ENCODE assay signal across 15 cellular contexts in genomic region chr14:61435563-61436337, GRCh38.
A peak's percentile ranks its signal among the peaks of the same experiment; 100 is the strongest.
DNase-seq lines count a peak whose midpoint lies in the region; ATAC-seq and FAIRE-seq lines count a peak whose summit lies in the region.
"Had no signal": no experiment of that assay in that cellular context is flagged by ENCODE, and none has a peak within 500 bp of the region (broad histone marks: within the 10 kb centered on the region; RNA-seq: fewer than 3 reads in every experiment).

No MANE protein-coding gene starts in this region.

- CTCF ChIA-PET in activated naive CD4-positive, alpha-beta T cell treated with anti-CD3 and anti-CD28 coated beads, Interleukin-2, amount 10 ng/mL, durations not matched to agents 7 days and 5 days (lab: Charles Lee): no interaction called here

- no peak for ATAC-seq in activated naive CD8-positive, alpha-beta T cell treated with anti-CD3 and anti-CD28 coated beads, Interleukin-2, amount 10 ng/mL, durations not matched to agents 7 days and 5 days (ENCODE audit: low read depth)
- ATAC-seq: lower lobe of right lung had no signal

- H3K36me3 Mint-ChIP-seq in activated naive CD4-positive, alpha-beta T cell treated with anti-CD3 and anti-CD28 coated beads, Interleukin-2, amount 10 ng/mL, durations not matched to agents 7 days and 5 days: peaks cover 52% of the 10 kb centered on the region
- H3K36me3 Mint-ChIP-seq in activated naive CD8-positive, alpha-beta T cell treated with anti-CD3 and anti-CD28 coated beads, Interleukin-2, amount 10 ng/mL, durations not matched to agents 7 days and 5 days: peaks cover 31% of the 10 kb centered on the region
- H3K36me3 Mint-ChIP-seq in immature natural killer cell: peaks cover 0 to 10% (median 7%) of the 10 kb centered on the region in 3 donors
- H3K36me3 Mint-ChIP-seq: neural progenitor cell had no signal

- FAIRE-seq in urothelium cell line (lab: Jason Lieb, UNC): peak; percentile 46

- no peak overlapping the region for H3K4me3 Mint-ChIP-seq in activated naive CD4-positive, alpha-beta T cell treated with anti-CD3 and anti-CD28 coated beads, Interleukin-2, amount 10 ng/mL, durations not matched to agents 7 days and 5 days
- peak overlapping the region; percentile 3 for H3K4me3 Mint-ChIP-seq in activated naive CD8-positive, alpha-beta T cell treated with anti-CD3 and anti-CD28 coated beads, Interleukin-2, amount 10 ng/mL, durations not matched to agents 7 days and 5 days
- H3K4me3 Mint-ChIP-seq in immature natural killer cell: peak overlapping the region; percentile 1 to 39 (median 7)
- H3K4me3 Mint-ChIP-seq: neural progenitor cell had no signal

- no peak for DNase-seq in activated naive CD4-positive, alpha-beta T cell treated with anti-CD3 and anti-CD28 coated beads, Interleukin-2, amount 10 ng/mL, durations not matched to agents 7 days and 5 days
- DNase-seq in activated naive CD4-positive, alpha-beta T cell treated with anti-CD3 and anti-CD28 coated beads, Interleukin-2, amount 50 U/mL, for 16 hours: no peak
- DNase-seq in activated naive CD8-positive, alpha-beta T cell treated with anti-CD3 and anti-CD28 coated beads, Interleukin-2, amount 10 ng/mL, durations not matched to agents 7 days and 5 days: no peak
- DNase-seq in immature natural killer cell (no peak), urothelium cell line (ENCODE audit: low spot score) (no peak), nucleus accumbens (lab: John Stamatoyannopoulos, UW) (no peak)
- no peak for DNase-seq in stimulated activated naive CD4-positive, alpha-beta T cell treated with Interleukin-2 at 50 U/mL for 16 hours (lab: John Stamatoyannopoulos, UW)
- no peak for DNase-seq in central memory CD4-positive, alpha-beta T cell
- DNase-seq: activated CD4-positive, alpha-beta T cell treated with anti-CD3 and anti-CD28 coated beads, Interleukin-2, amount 50 U/mL, for 48 hours; lower lobe of right lung; MM.1S; NCI-H2081 treated with DMSO at 0.1 percent for 48 hours; NCI-H82; T1000 had no signal

- H3K9me3 Mint-ChIP-seq in activated naive CD4-positive, alpha-beta T cell treated with anti-CD3 and anti-CD28 coated beads, Interleukin-2, amount 10 ng/mL, durations not matched to agents 7 days and 5 days: no peaks in the 10 kb centered on the region
- H3K9me3 Mint-ChIP-seq in activated naive CD8-positive, alpha-beta T cell treated with anti-CD3 and anti-CD28 coated beads, Interleukin-2, amount 10 ng/mL, durations not matched to agents 7 days and 5 days: no peaks in the 10 kb centered on the region
- no peaks in the 10 kb centered on the region for H3K9me3 Mint-ChIP-seq in immature natural killer cell
- H3K9me3 Mint-ChIP-seq: neural progenitor cell had no signal

- peaks cover 92% of the 10 kb centered on the region for H3K4me1 Mint-ChIP-seq in activated naive CD4-positive, alpha-beta T cell treated with anti-CD3 and anti-CD28 coated beads, Interleukin-2, amount 10 ng/mL, durations not matched to agents 7 days and 5 days
- H3K4me1 Mint-ChIP-seq in activated naive CD8-positive, alpha-beta T cell treated with anti-CD3 and anti-CD28 coated beads, Interleukin-2, amount 10 ng/mL, durations not matched to agents 7 days and 5 days: peaks cover 84% of the 10 kb centered on the region
- peaks cover 97 to 98% of the 10 kb centered on the region in 2 donors for H3K4me1 Mint-ChIP-seq in immature natural killer cell

- POLR2A ChIA-PET in activated naive CD8-positive, alpha-beta T cell treated with anti-CD3 and anti-CD28 coated beads, Interleukin-2, amount 10 ng/mL, durations not matched to agents 7 days and 5 days (lab: Charles Lee): interaction anchor here (2.4 kb wide), 1 partner anchor 114 kb away, joined by 6 read pairs; the partner anchor contains the start of gene PRKCH

- no peaks in the 10 kb centered on the region for H3K27me3 Mint-ChIP-seq in activated naive CD4-positive, alpha-beta T cell treated with anti-CD3 and anti-CD28 coated beads, Interleukin-2, amount 10 ng/mL, durations not matched to agents 7 days and 5 days
- H3K27me3 Mint-ChIP-seq in activated naive CD8-positive, alpha-beta T cell treated with anti-CD3 and anti-CD28 coated beads, Interleukin-2, amount 10 ng/mL, durations not matched to agents 7 days and 5 days: no peaks in the 10 kb centered on the region
- H3K27me3 Mint-ChIP-seq in immature natural killer cell (ENCODE audit: low read depth in 3 of 3): peaks cover 13 to 50% (median 26%) of the 10 kb centered on the region in 3 donors

- H3K27ac Mint-ChIP-seq in activated naive CD4-positive, alpha-beta T cell treated with anti-CD3 and anti-CD28 coated beads, Interleukin-2, amount 10 ng/mL, durations not matched to agents 7 days and 5 days: peak overlapping the region; percentile 1
- H3K27ac Mint-ChIP-seq in activated naive CD8-positive, alpha-beta T cell treated with anti-CD3 and anti-CD28 coated beads, Interleukin-2, amount 10 ng/mL, durations not matched to agents 7 days and 5 days: peak overlapping the region; percentile 23
- peak overlapping the region; percentile 62 to 98 (median 86) for H3K27ac Mint-ChIP-seq in immature natural killer cell
- H3K27ac Mint-ChIP-seq: neural progenitor cell had no signal

Comparison
In these comparisons a context has a peak if more than half of its experiments do, and no peak if none do; other contexts are left out.
1. H3K27ac Mint-ChIP-seq: peak in every context shown above with its lines; median percentile 86 in immature natural killer cell; 23 in activated naive CD8-positive, alpha-beta T cell treated with anti-CD3 and anti-CD28 coated beads, Interleukin-2, amount 10 ng/mL, durations not matched to agents 7 days and 5 days; 1 in activated naive CD4-positive, alpha-beta T cell treated with anti-CD3 and anti-CD28 coated beads, Interleukin-2, amount 10 ng/mL, durations not matched to agents 7 days and 5 days.